Comparison of ENCODE assay signal across 21 cellular contexts in the genomic region with DNA sequence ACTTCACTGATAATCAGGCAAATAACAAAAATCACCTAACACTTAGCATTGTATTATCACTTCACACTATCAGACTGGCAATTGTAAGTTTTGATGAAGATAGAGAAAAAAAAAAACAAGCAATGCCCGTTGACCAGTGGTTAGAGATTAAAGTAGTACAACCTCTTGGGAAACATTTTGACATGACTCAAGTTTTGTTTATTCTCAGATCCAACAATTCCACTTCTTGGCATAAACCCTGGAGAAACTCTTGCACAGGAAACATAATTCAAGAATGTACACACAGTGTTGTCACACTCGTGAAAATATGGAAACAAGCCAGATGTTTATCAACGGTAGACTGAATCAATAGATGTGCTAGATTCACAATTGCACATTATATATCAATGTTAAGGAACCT. TPM values are rescaled to one million over a fixed set of nuclear protein-coding genes. Genes with fewer than 3 reads are reported as not detected.
A peak's percentile ranks its signal among the peaks of the same experiment; 100 is the strongest.
DNase-seq lines count a peak whose midpoint lies in the region; ATAC-seq, FAIRE-seq and TF ChIP-seq lines count a peak whose summit lies in the region.
"Had no signal": no experiment of that assay in that cellular context is flagged by ENCODE, and none has a peak within 500 bp of the region (broad histone marks: within the 10 kb centered on the region; RNA-seq: fewer than 3 reads in every experiment).

No MANE protein-coding gene starts in this region.

- BruUV-seq in Calu3 (replicated peaks; lab: Mats Ljungman, UMichigan) = no TSS peak

- H3K27me3 ChIP-seq in bronchial epithelial cell (ENCODE audit: control insufficient read depth, insufficient read depth, low read length) = no peaks in the 10 kb centered on the region
- H3K27me3 ChIP-seq: SJSA1 had no signal

- no peak for FAIRE-seq in bronchial epithelial cell (lab: Jason Lieb, UNC)
- FAIRE-seq: GM12891, H1 had no signal

- no peaks in the 10 kb centered on the region for H3K36me3 ChIP-seq in bronchial epithelial cell (ENCODE audit: control insufficient read depth, insufficient read depth, low read length)
- H3K36me3 ChIP-seq: SJSA1 had no signal

- TF ChIP-seq CTCF in bronchial epithelial cell (IDR thresholded peaks at IDR 0.05; ENCODE audit: insufficient read depth, low read length, severe bottlenecking) (no peak), fibroblast of pulmonary artery (IDR thresholded peaks at IDR 0.05; ENCODE audit: low read length, missing control alignments) (no peak), Calu3 (IDR thresholded peaks at IDR 0.05; ENCODE audit: unreplicated experiment) (no peak)

- CTCF ChIA-PET in Calu3 (lab: Charles Lee) = no interaction called here

- no peak overlapping the region for H3K4me3 Mint-ChIP-seq in Calu3 (ENCODE audit: low read depth, unreplicated experiment)
- H3K4me3 Mint-ChIP-seq: B cell; CD8-positive, alpha-beta memory T cell had no signal

- intact Hi-C loops in Calu3 (cut with micrococcal nuclease; ENCODE audit: unreplicated experiment) = no loop called here

- H3K4me3 ChIP-seq in bronchial epithelial cell (ENCODE audit: low read depth, low read length) = no peak overlapping the region
- no peak overlapping the region for H3K4me3 ChIP-seq in fibroblast of pulmonary artery (replicated peaks; ENCODE audit: low read depth, low read length)
- H3K4me3 ChIP-seq: SJSA1 had no signal

- no peaks in the 10 kb centered on the region for H3K36me3 Mint-ChIP-seq in Calu3 (ENCODE audit: insufficient read depth, unreplicated experiment)

- H3K9me3 Mint-ChIP-seq in Calu3 (ENCODE audit: low read depth, unreplicated experiment) = peaks cover 3% of the 10 kb centered on the region

- DNase-seq in NCI-H226 (peak; percentile 57), bronchial epithelial cell (ENCODE audit: low read depth) (peak; percentile 2), fibroblast of pulmonary artery (ENCODE audit: low read depth) (peak; percentile 26), hepatic stellate cell (ENCODE audit: low spot score) (no peak), NCI-H345 (lab: John Stamatoyannopoulos, UW) (no peak), Calu3 (no peak)
- DNase-seq: CD8-positive, alpha-beta memory T cell; DMS79 treated with DMSO at 0.1 percent for 48 hours; GF-D8; MV-4-11; NCI-H1105; NCI-H1436 treated with DMSO at 0.1 percent for 48 hours; NCI-H1930; NCI-H526 treated with DMSO at 0.1 percent for 48 hours; Right ventricle myocardium superior; RPMI8226 had no signal

- no peak for ATAC-seq in GM21619 (IDR thresholded peaks at IDR 0.05; ENCODE audit: unreplicated experiment)

- H3K27ac Mint-ChIP-seq in Calu3 (ENCODE audit: unreplicated experiment) = no peak overlapping the region
- H3K27ac Mint-ChIP-seq: B cell; CD8-positive, alpha-beta memory T cell had no signal

- peaks cover 23% of the 10 kb centered on the region for H3K27me3 Mint-ChIP-seq in Calu3 (ENCODE audit: unreplicated experiment)

- no peaks in the 10 kb centered on the region for H3K4me1 Mint-ChIP-seq in Calu3 (ENCODE audit: low read depth, unreplicated experiment)
- H3K4me1 Mint-ChIP-seq: B cell; CD8-positive, alpha-beta memory T cell had no signal

RNA-seq across cellular contexts. Expression of a gene that starts 37.2 kb away (rescaled TPM):
- total RNA-seq in bronchial epithelial cell = 0.90 and 3.2 TPM in 2 replicates
- 6.1 and 7.0 TPM in 2 replicates for total RNA-seq in Calu3 (2022)

Comparison
In these comparisons a context has a peak if more than half of its experiments do, and no peak if none do; other contexts are left out.
1. DNase-seq: peak in NCI-H226 (single experiment), bronchial epithelial cell (single experiment) and fibroblast of pulmonary artery (single experiment); none in hepatic stellate cell (single experiment), NCI-H345 (single experiment) and Calu3 (single experiment).